Comparison of ENCODE assay signal across 12 cellular contexts in the genomic region with DNA sequence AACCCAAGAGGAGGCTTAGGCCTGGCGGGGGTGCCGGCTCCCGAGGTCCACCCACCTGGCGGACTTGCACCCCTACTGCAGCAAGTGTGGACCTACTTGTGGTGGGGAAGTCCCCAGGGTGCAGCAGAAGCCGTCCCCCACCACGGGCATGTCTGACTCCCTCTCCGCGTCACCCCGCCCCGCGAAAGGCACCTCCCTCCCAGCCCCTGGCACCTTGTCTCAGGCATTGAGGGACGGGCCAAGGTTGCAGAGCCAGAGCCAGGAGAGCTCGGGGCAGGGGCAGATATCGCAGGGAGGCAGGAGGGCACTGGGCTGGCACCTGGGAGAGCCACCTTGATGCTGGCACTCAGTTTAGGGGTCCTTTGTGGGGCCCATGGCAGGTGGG. TPM values are rescaled to one million over a fixed set of nuclear protein-coding genes. Genes with fewer than 3 reads are reported as not detected.
DNase-seq lines count a peak whose midpoint lies in the region; ATAC-seq and TF ChIP-seq lines count a peak whose summit lies in the region.
"Had no signal": no experiment of that assay in that cellular context is flagged by ENCODE, and none has a peak within 500 bp of the region (broad histone marks: within the 10 kb centered on the region; RNA-seq: fewer than 3 reads in every experiment).

No MANE protein-coding gene starts in this region.

- H3K27me3 Mint-ChIP-seq in activated B cell treated with CpG ODN at 0.5 μM for 24 hours = peaks cover 6% of the 10 kb centered on the region

- ATAC-seq in activated B cell treated with CpG ODN at 0.5 μM for 24 hours (ENCODE audit: low read depth) (no peak), left cardiac atrium (no peak), GM18517 (IDR thresholded peaks at IDR 0.05; ENCODE audit: unreplicated experiment) (no peak), GM21381 (IDR thresholded peaks at IDR 0.05; ENCODE audit: unreplicated experiment) (no peak)

- intact Hi-C loops in activated B cell treated with CpG ODN at 0.5 μM for 24 hours (cut with micrococcal nuclease) = no loop called here
- intact Hi-C loops in left cardiac atrium (cut with DNase I) = no loop called here
- intact Hi-C loops in sigmoid colon (cut with DNase I) = no loop called here

- no peak overlapping the region for H3K27ac ChIP-seq in sigmoid colon
- H3K27ac ChIP-seq: VCaP had no signal

- H3K9me3 ChIP-seq in sigmoid colon = no peaks in the 10 kb centered on the region

- no peaks in the 10 kb centered on the region for H3K4me1 Mint-ChIP-seq in activated B cell treated with CpG ODN at 0.5 μM for 24 hours

- POLR2A ChIA-PET in activated B cell treated with CpG ODN at 0.5 μM for 24 hours (lab: Charles Lee) = no interaction called here
- POLR2A ChIA-PET in GM10248 (lab: Yijun Ruan, JAX) = no interaction called here

- H3K27me3 ChIP-seq in H7 (ENCODE audit: control insufficient read depth, insufficient read depth, low read length) (no peaks in the 10 kb centered on the region), sigmoid colon (no peaks in the 10 kb centered on the region)

- H3K9me3 Mint-ChIP-seq in activated B cell treated with CpG ODN at 0.5 μM for 24 hours = peaks cover 3% of the 10 kb centered on the region

- WGBS in sigmoid colon, 2 donors = 40 to 85% methylated on average over 14 of the region's 14 CpGs

- peaks cover 0 to 5% (median 0%) of the 10 kb centered on the region in 4 donors for H3K4me1 ChIP-seq in sigmoid colon

- CTCF ChIA-PET in activated B cell treated with CpG ODN at 0.5 μM for 24 hours (lab: Charles Lee) (no interaction called here), GM10248 (lab: Yijun Ruan, JAX) (no interaction called here)

- no peak overlapping the region for H3K27ac Mint-ChIP-seq in activated B cell treated with CpG ODN at 0.5 μM for 24 hours

- H3K36me3 ChIP-seq in H7 (replicated peaks; ENCODE audit: control insufficient read depth, insufficient read depth, low read length) = no peaks in the 10 kb centered on the region
- H3K36me3 ChIP-seq in sigmoid colon = no peaks in the 10 kb centered on the region

- H3K4me3 Mint-ChIP-seq in activated B cell treated with CpG ODN at 0.5 μM for 24 hours = no peak overlapping the region

- H3K36me3 Mint-ChIP-seq in activated B cell treated with CpG ODN at 0.5 μM for 24 hours (ENCODE audit: low read depth) = no peaks in the 10 kb centered on the region

- TF ChIP-seq CTCF in activated B cell treated with CpG ODN at 0.5 μM for 24 hours (IDR thresholded peaks at IDR 0.05) = no peak
- no peak for TF ChIP-seq CTCF in sigmoid colon (IDR thresholded peaks at IDR 0.05)
- no peak for TF ChIP-seq CTCF in GM10248 (IDR thresholded peaks at IDR 0.05; ENCODE audit: control extremely low read depth, extremely low read depth, low read depth, missing control alignments)

- TF ChIP-seq POLR2A in sigmoid colon (IDR thresholded peaks at IDR 0.05) = no peak

- TF ChIP-seq EP300 in sigmoid colon (IDR thresholded peaks at IDR 0.05) = no peak

- DNase-seq in H7 (peak; percentile 74), activated B cell treated with CpG ODN at 0.5 μM for 24 hours (peak; percentile 14), left cardiac atrium (peak; percentile 13), sigmoid colon (peak; percentile 61), GM10248 (ENCODE audit: extremely low spot score) (no peak), NCI-H2081 treated with DMSO at 0.1 percent for 48 hours (lab: John Stamatoyannopoulos, UW) (no peak)
- DNase-seq: effector CD8-positive, alpha-beta T cell had no signal

- no peak overlapping the region for H3K4me3 ChIP-seq in H7 (ENCODE audit: insufficient read depth, low read depth, low read length)
- H3K4me3 ChIP-seq in sigmoid colon = no peak overlapping the region

RNA-seq across cellular contexts. Expression of gene CROCC2, which starts 19.0 kb away (rescaled TPM):
- 0.38 TPM in 1 of 2 replicates, not detected in the other for total RNA-seq in H7 (2014; rRNA removed; shearing (Covaris generic))
- not detected in 2 replicates for total RNA-seq in activated B cell treated with CpG ODN at 0.5 μM for 24 hours
- not detected for total RNA-seq in left cardiac atrium
- not detected for total RNA-seq in sigmoid colon
- under 1 TPM in 2 of 3 donors, not detected in 1; under 0.01 to 0.09 TPM for polyA plus RNA-seq in sigmoid colon
- total RNA-seq: lung microvascular endothelial cell, pulmonary artery endothelial cell had no signal

RNA-seq across cellular contexts. Expression of gene MAB21L4, which starts 29.2 kb away (rescaled TPM):
- total RNA-seq in H7 (2014; rRNA removed; shearing (Covaris generic)) = not detected in 2 replicates
- not detected in 2 replicates for total RNA-seq in activated B cell treated with CpG ODN at 0.5 μM for 24 hours
- not detected for total RNA-seq in left cardiac atrium
- total RNA-seq in sigmoid colon = not detected
- polyA plus RNA-seq in sigmoid colon = 10 to 100 TPM in 1 of 3 donors, 1 to 10 TPM in 2; 1.2 to 17.6 (median 1.7) TPM
- total RNA-seq: lung microvascular endothelial cell, pulmonary artery endothelial cell had no signal

RNA-seq across cellular contexts. Expression of gene AGXT, which starts 56.6 kb away (rescaled TPM):
- total RNA-seq in H7 (2014; rRNA removed; shearing (Covaris generic)) = not detected in 2 replicates
- total RNA-seq in activated B cell treated with CpG ODN at 0.5 μM for 24 hours = not detected in 2 replicates
- under 1 TPM; 0.24 to 0.29 TPM for total RNA-seq in left cardiac atrium
- not detected for total RNA-seq in sigmoid colon
- 1 to 10 TPM in 2 of 3 donors, under 1 TPM in 1; 0.60 to 2.4 (median 1.6) TPM for polyA plus RNA-seq in sigmoid colon
- total RNA-seq: lung microvascular endothelial cell, pulmonary artery endothelial cell had no signal

Comparison
In these comparisons a context has a peak if more than half of its experiments do, and no peak if none do; other contexts are left out.
1. DNase-seq: peak in H7 (single experiment), activated B cell treated with CpG ODN at 0.5 μM for 24 hours (single experiment), left cardiac atrium (single experiment) and sigmoid colon (single experiment); none in GM10248 (single experiment) and NCI-H2081 treated with DMSO at 0.1 percent for 48 hours (single experiment).